8 cellular contexts compared by ENCODE assay signal in the genomic region with DNA sequence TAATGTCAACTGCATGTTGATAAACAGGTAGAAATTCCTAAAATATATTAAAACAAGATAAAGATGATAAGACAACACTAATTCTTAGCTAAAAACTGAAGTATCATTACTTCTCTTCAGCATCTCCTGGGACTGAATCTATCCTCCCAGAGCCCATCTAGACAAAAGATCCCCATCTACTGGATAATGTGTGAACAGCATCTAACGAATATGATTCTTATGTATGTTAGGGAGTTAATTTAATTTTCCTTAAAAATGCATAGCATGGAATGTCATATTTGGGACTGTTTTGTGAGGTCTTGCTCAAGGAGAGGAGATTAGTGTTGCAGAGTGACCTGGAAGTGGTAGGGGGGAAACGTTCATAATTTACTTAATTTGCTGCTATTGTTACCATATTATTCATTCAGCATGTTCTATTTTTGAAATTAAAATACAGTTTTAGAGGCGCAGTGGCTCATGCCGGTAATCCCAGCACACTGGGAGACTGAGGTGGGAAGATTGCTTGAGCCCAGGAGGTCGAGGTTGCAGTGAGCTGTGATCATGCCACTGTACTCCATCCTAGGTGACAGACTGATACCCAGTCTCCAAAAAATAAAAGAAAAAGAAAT.
A peak's percentile ranks its signal among the peaks of the same experiment; 100 is the strongest.
DNase-seq lines count a peak whose midpoint lies in the region; FAIRE-seq and TF ChIP-seq lines count a peak whose summit lies in the region.

No MANE protein-coding gene starts in this region.

- no peak overlapping the region for H3K4me2 ChIP-seq in mammary epithelial cell (ENCODE audit: insufficient read depth, low read depth, low read length)

- no peak for TF ChIP-seq POLR2A in H54 (IDR thresholded peaks at IDR 0.05; ENCODE audit: low read depth, low read length)
- TF ChIP-seq POLR2A in NB4 (IDR thresholded peaks at IDR 0.05; ENCODE audit: extremely low read depth, insufficient read length), result no peak

- no TSS peak for BruUV-seq in mammary epithelial cell (replicated peaks; lab: Mats Ljungman, UMichigan)

- CTCF ChIA-PET in mammary epithelial cell (lab: Charles Lee; ENCODE audit: low non-redundant PET), result no interaction called here

- 40% methylated on average over 5 of the region's 5 CpGs for WGBS in mammary epithelial cell (ENCODE audit: low coverage, missing lambda C conversion rate)

- H2AFZ ChIP-seq in mammary epithelial cell (ENCODE audit: low read depth, low read length), result no peak overlapping the region

- DNase-seq in ELR (ENCODE audit: low read depth), result peak; percentile 59
- DNase-seq in H54 (ENCODE audit: insufficient read length, low spot score), result peak; percentile 19
- DNase-seq in NB4 (ENCODE audit: low read depth), result peak; percentile 42
- peak; percentile 16 for DNase-seq in mammary epithelial cell
- peak; percentile 46 for DNase-seq in medulla oblongata (ENCODE audit: extremely low spot score)
- no peak for DNase-seq in posterior cingulate gyrus
- DNase-seq in DMS79 treated with DMSO at 0.1 percent for 48 hours (lab: John Stamatoyannopoulos, UW), result no peak
- no peak for DNase-seq in GOT3 (lab: John Stamatoyannopoulos, UW)

- no peaks in the 10 kb centered on the region for H3K36me3 ChIP-seq in mammary epithelial cell (ENCODE audit: insufficient read depth, low read length)

- TF ChIP-seq CTCF in NB4 (IDR thresholded peaks at IDR 0.05; ENCODE audit: low read depth, low read length), result peak; percentile 55
- TF ChIP-seq CTCF in mammary epithelial cell (conservative IDR thresholded peaks at IDR 0.05 in 1 of 2, IDR thresholded peaks at IDR 0.05 in 1 of 2; ENCODE audit: extremely low read depth in 1 of 2, insufficient read depth in 1 of 2, low read depth in 1 of 2, low read length in 2 of 2), result peak; percentile 61 to 70

- dilution Hi-C loops in mammary epithelial cell (cut with HindIII; ENCODE audit: low sequenced_read_pairs), result no loop called here

- H3K27ac ChIP-seq in mammary epithelial cell (ENCODE audit: insufficient read depth, low read depth, low read length), result no peak overlapping the region

- H3K4me1 ChIP-seq in mammary epithelial cell (ENCODE audit: insufficient read depth, low read length), result no peaks in the 10 kb centered on the region

- H4K20me1 ChIP-seq in mammary epithelial cell (ENCODE audit: insufficient read depth, low read length), result no peaks in the 10 kb centered on the region

- no peaks in the 10 kb centered on the region for H3K9me3 ChIP-seq in mammary epithelial cell (replicated peaks; ENCODE audit: insufficient read depth, low read length)

- in situ Hi-C loops in mammary epithelial cell (cut with MboI; ENCODE audit: low sequenced_read_pairs in 2 of 2), result loop anchor here in 1 of 2 donors (25.0 kb wide), 1 partner anchor 942 kb away; the partner anchor contains the start of gene PRKG1

- H3K79me2 ChIP-seq in mammary epithelial cell (ENCODE audit: insufficient read depth, low read length), result no peaks in the 10 kb centered on the region

- intact Hi-C loops in mammary epithelial cell (cut with micrococcal nuclease) (loop anchor here (1.0 to 10.0 kb wide), 3 partner anchors 210 to 1002 kb away; no protein-coding TSS in a partner anchor), posterior cingulate gyrus (cut with DNase I) (no loop called here)

- H3K27me3 ChIP-seq in mammary epithelial cell (ENCODE audit: insufficient read depth, low read length), result no peaks in the 10 kb centered on the region

- H3K9ac ChIP-seq in mammary epithelial cell (ENCODE audit: insufficient read depth, low read length), result no peak overlapping the region

- no peak overlapping the region for H3K4me3 ChIP-seq in NB4 (ENCODE audit: low read depth, low read length)
- H3K4me3 ChIP-seq in mammary epithelial cell (replicated peaks in 1 of 3; ENCODE audit: insufficient read depth in 1 of 3, low read depth in 2 of 3, low read length in 3 of 3), result no peak overlapping the region

- FAIRE-seq in H54 (lab: Jason Lieb, UNC), result peak; percentile 75

Comparison
In these comparisons a context has a peak if more than half of its experiments do, and no peak if none do; other contexts are left out.
1. DNase-seq: peak in ELR (single experiment), H54 (single experiment), NB4 (single experiment), mammary epithelial cell (single experiment) and medulla oblongata (single experiment); none in posterior cingulate gyrus (0 of 10), DMS79 treated with DMSO at 0.1 percent for 48 hours (single experiment) and GOT3 (single experiment).